Comparison of ENCODE assay signal across 20 cellular contexts in genomic region chr7:140211698-140212097, GRCh38. TPM values are rescaled to one million over a fixed set of nuclear protein-coding genes. Genes with fewer than 3 reads are reported as not detected.
A peak's percentile ranks its signal among the peaks of the same experiment; 100 is the strongest.
DNase-seq lines count a peak whose midpoint lies in the region; ATAC-seq, FAIRE-seq and TF ChIP-seq lines count a peak whose summit lies in the region.
"Had no signal": no experiment of that assay in that cellular context is flagged by ENCODE, and none has a peak within 500 bp of the region (broad histone marks: within the 10 kb centered on the region; RNA-seq: fewer than 3 reads in every experiment).

No MANE protein-coding gene starts in this region.

- H3K9ac ChIP-seq in HepG2 (ENCODE audit: insufficient read depth, low read depth, low read length) (no peak overlapping the region), OCI-LY3 (ENCODE audit: low read length) (no peak overlapping the region), K562 (ENCODE audit: insufficient read depth in 1 of 2, low read depth in 2 of 2, low read length in 2 of 2) (no peak overlapping the region)

- TF ChIP-seq POLR2A in HepG2 (IDR thresholded peaks at IDR 0.05; ENCODE audit: insufficient read depth in 1 of 2, low read depth in 2 of 2, low read length in 2 of 2) (no peak), right lobe of liver (IDR thresholded peaks at IDR 0.05) (no peak), K562 (conservative IDR thresholded peaks at IDR 0.05) (no peak), transverse colon (IDR thresholded peaks at IDR 0.05) (no peak)

- H3K36me3 ChIP-seq in HepG2 (replicated peaks in 1 of 2; ENCODE audit: control insufficient read depth in 1 of 2, insufficient read depth in 2 of 2, low read length in 2 of 2) (no peaks in the 10 kb centered on the region), right lobe of liver (no peaks in the 10 kb centered on the region), OCI-LY3 (replicated peaks; ENCODE audit: low read depth, low read length) (no peaks in the 10 kb centered on the region), K562 (ENCODE audit: control insufficient read depth, insufficient read depth, low read length) (no peaks in the 10 kb centered on the region), transverse colon (no peaks in the 10 kb centered on the region)
- H3K36me3 ChIP-seq: heart left ventricle, Peyer's patch, sigmoid colon, tibial nerve had no signal

- TF ChIP-seq CTCF in HepG2 (CRISPR knock-in tag; IDR thresholded peaks at IDR 0.05) (no peak), right lobe of liver (IDR thresholded peaks at IDR 0.05) (no peak), OCI-LY3 (IDR thresholded peaks at IDR 0.05; ENCODE audit: low read depth, low read length) (no peak), K562 (IDR thresholded peaks at IDR 0.05 in 2 of 3, conservative IDR thresholded peaks at IDR 0.05 in 1 of 3; ENCODE audit: insufficient read depth in 2 of 3, low read depth in 1 of 3, low read length in 3 of 3) (no peak), transverse colon (IDR thresholded peaks at IDR 0.05) (no peak), HFFc6 (IDR thresholded peaks at IDR 0.05) (no peak)

- peaks cover 11% of the 10 kb centered on the region for H3K9me3 Mint-ChIP-seq in HFFc6
- H3K9me3 Mint-ChIP-seq: activated T-cell treated with anti-CD3 and anti-CD28 coated beads, Interleukin-2, amount 50 U/mL, for 4 hours had no signal

- no peak overlapping the region for H3K27ac Mint-ChIP-seq in HFFc6

- intact Hi-C loops in HepG2 (cut with micrococcal nuclease; ENCODE audit: unreplicated experiment) (no loop called here), right lobe of liver (cut with DNase I) (no loop called here), K562 (cut with micrococcal nuclease) (no loop called here), transverse colon (cut with DNase I; ENCODE audit: low total_unique reads) (no loop called here)

- 74% methylated on average over 4 of the region's 4 CpGs for WGBS in HepG2 (ENCODE audit: low lambda C conversion rate)
- 93% methylated on average over 4 of the region's 4 CpGs for WGBS in right lobe of liver (ENCODE audit: insufficient coverage, low coverage, low lambda C conversion rate, missing lambda C conversion rate)
- WGBS in K562 (ENCODE audit: insufficient coverage, low coverage, missing lambda C conversion rate), result 31% methylated on average over 4 of the region's 4 CpGs
- WGBS in transverse colon (ENCODE audit: low coverage in 1 of 2), 2 donors, result 95% methylated on average over 4 of the region's 4 CpGs; no CpG with 5 or more reads in 1 of the 2 donors

- POLR2A ChIA-PET in HepG2 (lab: Yijun Ruan, JAX), result no interaction called here
- POLR2A ChIA-PET in K562 (lab: Yijun Ruan, JAX), result interaction anchor here (0.9 to 1.5 kb wide), 2 partner anchors 9 to 12 kb away, joined by 4 to 5 read pairs; no protein-coding TSS in a partner anchor

- DNase-seq in HepG2 (ENCODE audit: low spot score), result no peak
- DNase-seq in right lobe of liver, result no peak
- DNase-seq in K562 (ENCODE audit: extremely low read depth in 1 of 4, low spot score in 3 of 4), result no peak
- no peak for DNase-seq in transverse colon
- no peak for DNase-seq in HFFc6
- no peak for DNase-seq in cerebellar cortex (ENCODE audit: low spot score)
- DNase-seq: activated T-cell treated with anti-CD3 and anti-CD28 coated beads, Interleukin-2, amount 50 U/mL, for 4 hours; CD8-positive, alpha-beta T cell; cerebellar nuclear complex; DMS153; heart left ventricle; KG1; NCI-H146; NCI-H524 treated with DMSO at 0.1 percent for 48 hours; Peyer's patch; sigmoid colon had no signal

- H3K27me3 ChIP-seq in HepG2 (ENCODE audit: control insufficient read depth in 1 of 2, insufficient read depth in 2 of 2, low read length in 2 of 2), result peaks cover 0 to 8% of the 10 kb centered on the region in 2 experiments; a peak in 3 of 5 replicates
- no peaks in the 10 kb centered on the region for H3K27me3 ChIP-seq in right lobe of liver
- peaks cover 88% of the 10 kb centered on the region for H3K27me3 ChIP-seq in OCI-LY3 (ENCODE audit: low read depth, low read length)
- peaks cover 12 to 45% of the 10 kb centered on the region in 2 experiments for H3K27me3 ChIP-seq in K562 (ENCODE audit: control insufficient read depth in 2 of 2, insufficient read depth in 2 of 2, low read length in 2 of 2)
- H3K27me3 ChIP-seq in transverse colon, result no peaks in the 10 kb centered on the region
- H3K27me3 ChIP-seq: heart left ventricle, Peyer's patch, sigmoid colon, tibial nerve had no signal

- no peaks in the 10 kb centered on the region for H3K79me2 ChIP-seq in HepG2 (ENCODE audit: insufficient read depth, low read length)
- H3K79me2 ChIP-seq in OCI-LY3 (ENCODE audit: low read length), result no peaks in the 10 kb centered on the region
- H3K79me2 ChIP-seq in K562 (ENCODE audit: control insufficient read depth, insufficient read depth, low read length), result no peaks in the 10 kb centered on the region

- peaks cover 74% of the 10 kb centered on the region for H3K4me1 ChIP-seq in HepG2 (ENCODE audit: insufficient read depth, low read length)
- no peaks in the 10 kb centered on the region for H3K4me1 ChIP-seq in right lobe of liver
- peaks cover 54% of the 10 kb centered on the region for H3K4me1 ChIP-seq in OCI-LY3 (ENCODE audit: low read length)
- peaks cover 0 to 5% of the 10 kb centered on the region in 2 experiments; a peak in 1 of 5 replicates for H3K4me1 ChIP-seq in K562 (replicated peaks in 1 of 2; ENCODE audit: control insufficient read depth in 2 of 2, insufficient read depth in 2 of 2, low read length in 2 of 2)
- H3K4me1 ChIP-seq in transverse colon, result peaks cover 7 to 34% (median 26%) of the 10 kb centered on the region in 4 donors

- CTCF ChIA-PET in HepG2 (lab: Yijun Ruan, JAX; ENCODE audit: low intra/inter-chr PET ratio, low total read pairs) (no interaction called here), K562 (lab: Yijun Ruan, JAX; ENCODE audit: low intra/inter-chr PET ratio) (interaction anchor here (0.6 kb wide), 1 partner anchor 22 kb away, joined by 3 read pairs; no protein-coding TSS in a partner anchor)

- BruUV-seq in HepG2 (replicated peaks; lab: Mats Ljungman, UMichigan) (no TSS peak), K562 (replicated peaks; lab: Mats Ljungman, UMichigan) (no TSS peak)

- H3K4me2 ChIP-seq in HepG2 (ENCODE audit: low read depth, low read length) (0 out of 2 replicates have a peak overlapping the region, but pooled peaks have one; percentile 31), OCI-LY3 (ENCODE audit: low read length) (peak overlapping the region; percentile 54), K562 (ENCODE audit: insufficient read depth, low read length) (no peak overlapping the region)

- peaks cover 36% of the 10 kb centered on the region for H3K27me3 Mint-ChIP-seq in HFFc6 (ENCODE audit: insufficient read depth)

- peaks cover 8% of the 10 kb centered on the region; the same call in 1 of the 2 replicates for H3K4me1 Mint-ChIP-seq in HFFc6 (ENCODE audit: low read depth)

- H3K4me3 Mint-ChIP-seq in HFFc6, result no peak overlapping the region
- H3K4me3 Mint-ChIP-seq: CD8-positive, alpha-beta T cell had no signal

- no peaks in the 10 kb centered on the region for H3K9me3 ChIP-seq in HepG2 (ENCODE audit: low read length)
- H3K9me3 ChIP-seq in right lobe of liver, result no peaks in the 10 kb centered on the region
- H3K9me3 ChIP-seq in OCI-LY3 (ENCODE audit: insufficient read depth, low read length), result no peaks in the 10 kb centered on the region
- H3K9me3 ChIP-seq in K562 (replicated peaks; ENCODE audit: control insufficient read depth, insufficient read depth, low read depth, low read length), result no peaks in the 10 kb centered on the region
- no peaks in the 10 kb centered on the region for H3K9me3 ChIP-seq in transverse colon
- H3K9me3 ChIP-seq: Peyer's patch, tibial nerve had no signal

- in situ Hi-C loops in HepG2 (cut with HindIII; ENCODE audit: extremely low pct_ligation_motif_present, low pct_unique_long_range_greater_than_20kb) (no loop called here), K562 (cut with MboI) (no loop called here), transverse colon (cut with MboI; ENCODE audit: low pct_ligation_motif_present in 1 of 4, low pct_unique_long_range_greater_than_20kb in 1 of 4, low sequenced_read_pairs in 3 of 4) (no loop called here)

- H2AFZ ChIP-seq in HepG2 (ENCODE audit: low read length) (no peak overlapping the region), OCI-LY3 (ENCODE audit: low read depth, low read length) (no peak overlapping the region), K562 (ENCODE audit: low read depth, low read length) (no peak overlapping the region)

- no peaks in the 10 kb centered on the region for H3K9me1 ChIP-seq in K562 (ENCODE audit: control insufficient read depth, insufficient read depth, low read length)

- no peak for FAIRE-seq in HepG2 (lab: Jason Lieb, UNC)
- FAIRE-seq in K562 (lab: Jason Lieb, UNC), result no peak
- FAIRE-seq: G401.6 had no signal

- H3K36me3 Mint-ChIP-seq in HFFc6 (ENCODE audit: low read depth), result no peaks in the 10 kb centered on the region
- H3K36me3 Mint-ChIP-seq: CD8-positive, alpha-beta T cell had no signal

- H3K27ac ChIP-seq in HepG2 (ENCODE audit: extremely low read length, insufficient read depth, low read length), result no peak overlapping the region
- no peak overlapping the region for H3K27ac ChIP-seq in right lobe of liver
- H3K27ac ChIP-seq in OCI-LY3 (ENCODE audit: low read length), result no peak overlapping the region
- H3K27ac ChIP-seq in K562 (ENCODE audit: extremely low read depth, low read depth, low read length), result no peak overlapping the region
- peak overlapping the region; percentile 74 to 85 (median 79) for H3K27ac ChIP-seq in transverse colon
- H3K27ac ChIP-seq: heart left ventricle, sigmoid colon, tibial nerve had no signal

- TF ChIP-seq RAD21 in HepG2 (CRISPR knock-in tag; IDR thresholded peaks at IDR 0.05) (no peak), K562 (CRISPR knock-in tag; conservative IDR thresholded peaks at IDR 0.05 in 1 of 2, IDR thresholded peaks at IDR 0.05 in 1 of 2) (no peak)

- TF ChIP-seq EP300 in HepG2 (IDR thresholded peaks at IDR 0.05; ENCODE audit: low read depth in 2 of 2, low read length in 2 of 2) (no peak), HepG2 (CRISPR knock-in tag; IDR thresholded peaks at IDR 0.05; ENCODE audit: borderline replicate concordance) (no peak), K562 (IDR thresholded peaks at IDR 0.05; ENCODE audit: low read length) (no peak), transverse colon (IDR thresholded peaks at IDR 0.05; ENCODE audit: low read depth) (no peak)

- ATAC-seq in HepG2 (no peak), right lobe of liver (no peak), K562 (no peak)
- ATAC-seq: heart left ventricle had no signal

- no peak overlapping the region for H3K4me3 ChIP-seq in HepG2 (replicated peaks in 1 of 3; ENCODE audit: insufficient read depth in 1 of 3, low read depth in 2 of 3, low read length in 3 of 3)
- no peak overlapping the region for H3K4me3 ChIP-seq in right lobe of liver
- H3K4me3 ChIP-seq in OCI-LY3 (ENCODE audit: low read length), result no peak overlapping the region
- no peak overlapping the region for H3K4me3 ChIP-seq in K562
- no peak overlapping the region for H3K4me3 ChIP-seq in transverse colon
- H3K4me3 ChIP-seq: heart left ventricle, lung, Peyer's patch, sigmoid colon, tibial nerve had no signal

- no peaks in the 10 kb centered on the region for H4K20me1 ChIP-seq in HepG2 (ENCODE audit: insufficient read depth, low read length)
- H4K20me1 ChIP-seq in OCI-LY3 (ENCODE audit: insufficient read depth, low read length), result peaks cover 69% of the 10 kb centered on the region
- no peaks in the 10 kb centered on the region for H4K20me1 ChIP-seq in K562 (replicated peaks; ENCODE audit: control insufficient read depth, insufficient read depth, low read length)

RNA-seq across cellular contexts. Expression of gene KDM7A, which starts 34.9 kb away (rescaled TPM):
- 10.8 and 15.0 TPM in 2 replicates for total RNA-seq in HepG2 (2016; rRNA removed; fragmentation: Illumina TruSeq; extraction: Trizol)
- 1.8 and 2.0 TPM in 2 replicates for total RNA-seq in HepG2 (2016; cell fraction: cytosol; rRNA removed; fragmentation: Illumina TruSeq; extraction: Trizol; ENCODE audit: low read depth)
- 10.8 and 15.2 TPM in 2 replicates for total RNA-seq in HepG2 (2016; cell fraction: insoluble cytoplasmic fraction; rRNA removed; fragmentation: Illumina TruSeq; extraction: Trizol)
- 3.6 and 4.1 TPM in 2 replicates for total RNA-seq in HepG2 (2016; cell fraction: membrane; rRNA removed; fragmentation: Illumina TruSeq; extraction: Trizol)
- 20.9 and 24.0 TPM in 2 replicates for total RNA-seq in HepG2 (2016; cell fraction: nucleus; rRNA removed; fragmentation: Illumina TruSeq; extraction: Trizol)
- 15.7 and 16.8 TPM in 2 replicates for polyA plus RNA-seq in HepG2 (2011; rRNA removed)
- polyA plus RNA-seq in HepG2 (2011; cell fraction: cytosol; rRNA removed), result 8.4 and 9.9 TPM in 2 replicates
- polyA plus RNA-seq in HepG2 (2011; cell fraction: nucleus; rRNA removed), result 61.8 and 62.8 TPM in 2 replicates
- 16.1 and 18.5 TPM in 2 replicates for polyA plus RNA-seq in HepG2 (2012)
- polyA plus RNA-seq in HepG2 (2016; cell fraction: cytosol; fragmentation: Illumina TruSeq; extraction: Trizol; ENCODE audit: low read depth), result 0.14 and 0.46 TPM in 2 replicates
- 7.0 and 7.1 TPM in 2 replicates for polyA plus RNA-seq in HepG2 (2016; cell fraction: insoluble cytoplasmic fraction; fragmentation: Illumina TruSeq; extraction: Trizol; ENCODE audit: low read depth)
- polyA plus RNA-seq in HepG2 (2016; cell fraction: membrane; fragmentation: Illumina TruSeq; extraction: Trizol; ENCODE audit: low read depth), result 1.5 and 1.6 TPM in 2 replicates
- polyA plus RNA-seq in HepG2 (2016; cell fraction: nucleus; fragmentation: Illumina TruSeq; extraction: Trizol; ENCODE audit: insufficient read depth, low read depth), result 19.4 and 21.7 TPM in 2 replicates
- 4.4 and 44.0 TPM in 2 replicates for polyA minus RNA-seq in HepG2 (2011; rRNA and poly(A)+ RNA removed; ENCODE audit: low replicate concordance)
- 30.4 and 36.9 TPM in 2 replicates for polyA minus RNA-seq in HepG2 (2011; cell fraction: cytosol; rRNA and poly(A)+ RNA removed)
- polyA minus RNA-seq in HepG2 (2011; cell fraction: nucleus; rRNA and poly(A)+ RNA removed), result 140 TPM in 2 replicates
- 10 to 100 TPM in 1 of 6 experiments, 1 to 10 TPM in 5; 3.7 to 10.7 (median 6.8) TPM for total RNA-seq in right lobe of liver
- 15.5 and 30.7 TPM in 2 replicates for total RNA-seq in K562 (2011; cell fraction: chromatin; rRNA removed; ENCODE audit: low replicate concordance)
- total RNA-seq in K562 (2011; cell fraction: nucleolus; rRNA removed), result 5.2 and 9.6 TPM in 2 replicates
- 11.7 and 17.5 TPM in 2 replicates for total RNA-seq in K562 (2011; cell fraction: nucleoplasm; rRNA removed)
- 7.4 and 8.4 TPM in 2 replicates for total RNA-seq in K562 (2014; rRNA removed)
- total RNA-seq in K562 (2014; rRNA removed; fragmentation: Illumina TruSeq; extraction: Trizol), result 7.0 and 8.2 TPM in 2 replicates
- total RNA-seq in K562 (2015; rRNA removed; fragmentation: Illumina TruSeq; extraction: Trizol), result 3.5 and 4.1 TPM in 2 replicates
- 7.6 and 7.8 TPM in 2 replicates for total RNA-seq in K562 (2021)
- polyA plus RNA-seq in K562 (2011; rRNA removed), result 6.4 and 7.6 TPM in 2 replicates
- 2.1 and 3.7 TPM in 2 replicates for polyA plus RNA-seq in K562 (2011; cell fraction: cytosol; rRNA removed)
- 15.0 and 21.3 TPM in 2 replicates for polyA plus RNA-seq in K562 (2011; cell fraction: nucleus; rRNA removed)
- polyA plus RNA-seq in K562 (2012), result 2.9 and 5.2 TPM in 2 replicates
- polyA plus RNA-seq in K562 (2014; fragmentation: Illumina TruSeq; extraction: Trizol), result 8.3 and 10.3 TPM in 2 replicates
- polyA plus RNA-seq in K562 (2014; fragmentation: Nextera tagmentation; extraction: Ambion mirVana), result 1 to 10 TPM in 1 of 2 experiments, under 1 TPM in 1; 0.90 to 1.3 TPM
- 4.4 and 6.7 TPM in 2 replicates for polyA plus RNA-seq in K562 (2014; rRNA removed)
- polyA minus RNA-seq in K562 (2011; rRNA and poly(A)+ RNA removed), result 21.0 and 23.1 TPM in 2 replicates
- polyA minus RNA-seq in K562 (2011; cell fraction: cytosol; rRNA and poly(A)+ RNA removed), result 7.3 and 9.8 TPM in 2 replicates
- polyA minus RNA-seq in K562 (2011; cell fraction: nucleus; rRNA and poly(A)+ RNA removed), result 9.2 and 16.3 TPM in 2 replicates
- 10 to 100 TPM; 21.9 to 84.2 (median 54.6) TPM for total RNA-seq in transverse colon
- 1 to 10 TPM in 5 of 6 experiments, under 1 TPM in 1; 0.97 to 2.2 (median 1.2) TPM for total RNA-seq in HFFc6 (2021; fragmentation: NEBNext Ultra II Directional; extraction: Animal tissue kit (Norgen Biotek cat#: 25700))

Comparison
In these comparisons a context has a peak if more than half of its experiments do, and no peak if none do; other contexts are left out.
1. H3K27ac ChIP-seq: peak in transverse colon (4 of 4); none in HepG2 (single experiment), right lobe of liver (0 of 3), OCI-LY3 (single experiment) and K562 (single experiment).
2. Of the 241 proteins assayed by ChIP-seq in both HepG2 and K562: peak only in HepG2: none; only in K562: ADNP, CBX1, ESRRA and HDAC2; in both: KDM1A; in neither: 236.